Comparison of ENCODE assay signal across 8 cellular contexts in genomic region chr22:21972293-21972779, GRCh38. TPM values are rescaled to one million over a fixed set of nuclear protein-coding genes. Genes with fewer than 3 reads are reported as not detected.
A peak's percentile ranks its signal among the peaks of the same experiment; 100 is the strongest.
DNase-seq lines count a peak whose midpoint lies in the region; ATAC-seq and TF ChIP-seq lines count a peak whose summit lies in the region.

No MANE protein-coding gene starts in this region.

- ATAC-seq in Right ventricle myocardium superior (ENCODE audit: poor library complexity) (peak; percentile 55), Right ventricle myocardium inferior (no peak), SK-N-SH treated with all-trans-retinoic acid at 6 μM for 48 hours (peak; percentile 89)

- intact Hi-C loops in Right ventricle myocardium superior (cut with DNase I) = no loop called here
- intact Hi-C loops in Right ventricle myocardium inferior (cut with DNase I) = no loop called here

- DNase-seq in Right ventricle myocardium superior (no peak), Right ventricle myocardium inferior (ENCODE audit: missing footprints) (no peak), amniotic epithelial cell (ENCODE audit: low read depth) (peak; percentile 19), iris pigment epithelial cell (ENCODE audit: low read depth) (peak; percentile 26), islet precursor cell (no peak), NCI-H748 (lab: John Stamatoyannopoulos, UW; ENCODE audit: unreplicated experiment) (no peak)
- DNase-seq in stimulated activated CD8-positive, alpha-beta memory T cell treated with anti-CD3 and anti-CD28 coated beads, Interleukin-15, amount 100 ng/mL, for 1 hour (ENCODE audit: low read depth) = peak; percentile 24

TF ChIP-seq in SK-N-SH treated with all-trans-retinoic acid at 6 μM for 48 hours, 23 proteins besides CTCF, POLR2A, EP300 and RAD21:
- TF ChIP-seq CSRNP3 (CRISPR knock-in tag; IDR thresholded peaks at IDR 0.05) = no peak
- no peak for TF ChIP-seq SNAI2 (CRISPR knock-in tag; IDR thresholded peaks at IDR 0.05)
- TF ChIP-seq PPARA (CRISPR knock-in tag; IDR thresholded peaks at IDR 0.05; ENCODE audit: borderline replicate concordance) = peak; percentile 32; the same call in 1 of the 2 replicates
- TF ChIP-seq ZFP3 (CRISPR knock-in tag; IDR thresholded peaks at IDR 0.05) = no peak

RNA-seq across cellular contexts. Expression of gene TOP3B, which starts 10.3 kb away (rescaled TPM):
- 9.0 TPM for total RNA-seq in Right ventricle myocardium superior
- 10.4 TPM for total RNA-seq in Right ventricle myocardium inferior

RNA-seq across cellular contexts. Expression of gene PPM1F, which starts 19.7 kb away (rescaled TPM):
- 19.3 TPM for total RNA-seq in Right ventricle myocardium superior
- 18.9 TPM for total RNA-seq in Right ventricle myocardium inferior

Comparison
In these comparisons a context has a peak if more than half of its experiments do, and no peak if none do; other contexts are left out.
1. DNase-seq: peak in amniotic epithelial cell (single experiment), iris pigment epithelial cell (single experiment) and stimulated activated CD8-positive, alpha-beta memory T cell treated with anti-CD3 and anti-CD28 coated beads, Interleukin-15, amount 100 ng/mL, for 1 hour (single experiment); none in Right ventricle myocardium superior (single experiment), Right ventricle myocardium inferior (single experiment), islet precursor cell (single experiment) and NCI-H748 (single experiment).